2 cellular contexts compared by ENCODE assay signal in genomic region chr10:127942811-127943210, GRCh38.
A peak's percentile ranks its signal among the peaks of the same experiment; 100 is the strongest.
TF ChIP-seq lines count a peak whose summit lies in the region.

No MANE protein-coding gene starts in this region.

TF ChIP-seq in SK-N-SH treated with all-trans-retinoic acid at 6 μM for 48 hours, 23 proteins besides CTCF, POLR2A, EP300 and RAD21:
- TF ChIP-seq TCF4 (CRISPR knock-in tag; IDR thresholded peaks at IDR 0.05; ENCODE audit: borderline replicate concordance) (peak; percentile 47), TOX (CRISPR knock-in tag; IDR thresholded peaks at IDR 0.05; ENCODE audit: borderline replicate concordance) (no peak)
TF ChIP-seq in SK-N-SH treated with all-trans-retinoic acid at 6 μM for 48 hours: peak in this region for 1.

TF ChIP-seq in HepG2, 621 proteins besides CTCF, POLR2A, EP300 and RAD21:
- TF ChIP-seq ZNF510 (CRISPR knock-in tag; IDR thresholded peaks at IDR 0.05; ENCODE audit: low read depth): no peak
- TF ChIP-seq TBX3 (IDR thresholded peaks at IDR 0.05; ENCODE audit: borderline replicate concordance): no peak
- TF ChIP-seq ZNF598 (CRISPR knock-in tag; IDR thresholded peaks at IDR 0.05; ENCODE audit: borderline replicate concordance): no peak
- no peak for TF ChIP-seq KLF6 (CRISPR knock-in tag; IDR thresholded peaks at IDR 0.05)
